In the genomic region with DNA sequence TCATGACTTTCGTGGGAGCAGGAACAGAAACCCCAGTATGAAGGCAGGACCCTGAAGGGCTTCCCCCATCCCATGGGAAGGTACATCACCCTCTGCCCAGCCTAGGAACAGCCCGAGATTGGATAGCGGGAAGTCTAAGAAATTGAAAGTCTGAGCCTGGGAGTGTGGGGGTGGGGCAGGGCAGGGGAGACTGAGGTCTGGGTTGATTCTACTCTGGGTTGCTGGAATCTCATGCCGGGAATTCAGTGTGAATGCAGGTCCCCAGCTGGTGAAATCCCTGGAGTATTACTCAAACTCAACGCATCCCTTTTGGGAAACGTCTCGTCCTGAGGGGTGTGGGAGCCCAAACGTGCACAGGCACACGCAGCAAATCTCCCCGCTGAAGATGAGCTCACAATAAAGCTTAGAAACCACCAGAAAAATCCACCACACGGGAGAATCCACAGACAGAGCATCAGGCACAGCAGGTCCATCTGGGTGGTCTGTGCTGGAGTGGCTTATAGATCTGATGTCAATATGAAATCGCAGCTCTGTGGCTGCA, we compare ENCODE assay signal across 26 cellular contexts. TPM values are rescaled to one million over a fixed set of nuclear protein-coding genes. Genes with fewer than 3 reads are reported as not detected.
DNase-seq lines count a peak whose midpoint lies in the region; ATAC-seq and TF ChIP-seq lines count a peak whose summit lies in the region.
"Had no signal": no experiment of that assay in that cellular context is flagged by ENCODE, and none has a peak within 500 bp of the region (broad histone marks: within the 10 kb centered on the region; RNA-seq: fewer than 3 reads in every experiment).

No MANE protein-coding gene starts in this region.

- no peak overlapping the region for H3K9ac ChIP-seq in fibroblast of lung (ENCODE audit: insufficient read depth, low read length)

- H3K27ac ChIP-seq in Panc1 (ENCODE audit: low read length) (peak overlapping the region; percentile 65; the same call in 1 of the 2 replicates), fibroblast of lung (ENCODE audit: insufficient read depth, low read length) (peak overlapping the region; percentile 83)
- H3K27ac ChIP-seq: esophagus muscularis mucosa, gastroesophageal sphincter, upper lobe of right lung had no signal

- H2AFZ ChIP-seq in fibroblast of lung (ENCODE audit: low read length): no peak overlapping the region

- in situ Hi-C loops in Panc1 (cut with HindIII; ENCODE audit: low pct_unique_long_range_greater_than_20kb, low sequenced_read_pairs): no loop called here

- H3K4me1 ChIP-seq in Panc1 (ENCODE audit: control insufficient read depth, insufficient read depth, low read length) (peaks cover 30% of the 10 kb centered on the region), fibroblast of lung (ENCODE audit: control insufficient read depth, extremely low read depth, insufficient read depth, low read length) (peaks cover 19% of the 10 kb centered on the region)
- H3K4me1 ChIP-seq: gastroesophageal sphincter had no signal

- H3K4me2 ChIP-seq in fibroblast of lung (ENCODE audit: extremely low read depth, insufficient read depth, low read length): no peak overlapping the region

- H3K36me3 ChIP-seq in Panc1 (ENCODE audit: control insufficient read depth, insufficient read depth, low read length): no peaks in the 10 kb centered on the region
- H3K36me3 ChIP-seq in fibroblast of lung (ENCODE audit: control insufficient read depth, insufficient read depth, low read length): no peaks in the 10 kb centered on the region
- H3K36me3 ChIP-seq: BE2C, esophagus muscularis mucosa, gastroesophageal sphincter, upper lobe of right lung had no signal

- H3K4me3 ChIP-seq in Panc1 (ENCODE audit: low read depth in 2 of 2, low read length in 2 of 2): no peak overlapping the region
- no peak overlapping the region for H3K4me3 ChIP-seq in fibroblast of lung (replicated peaks in 1 of 4; ENCODE audit: control extremely low read depth in 1 of 4, insufficient read depth in 1 of 4, low read depth in 3 of 4, low read length in 4 of 4)
- H3K4me3 ChIP-seq: esophagus muscularis mucosa, gastroesophageal sphincter, upper lobe of right lung had no signal

- H3K27me3 ChIP-seq in Panc1 (ENCODE audit: control insufficient read depth, insufficient read depth, low read length) (no peaks in the 10 kb centered on the region), fibroblast of lung (ENCODE audit: control insufficient read depth, insufficient read depth, low read length) (no peaks in the 10 kb centered on the region)
- H3K27me3 ChIP-seq: BE2C, esophagus muscularis mucosa, gastroesophageal sphincter, upper lobe of right lung had no signal

- no peak overlapping the region for H3K4me3 Mint-ChIP-seq in activated CD8-positive, alpha-beta T cell treated with anti-CD3 and anti-CD28 coated beads, Interleukin-2, amount 10 ng/mL, durations not matched to agents 7 days and 5 days
- no peak overlapping the region for H3K4me3 Mint-ChIP-seq in activated CD8-positive, alpha-beta T cell treated with anti-CD3 and anti-CD28 coated beads for 36 hours
- no peak overlapping the region for H3K4me3 Mint-ChIP-seq in stimulated activated effector memory CD8-positive, alpha-beta T cell treated with anti-CD3 and anti-CD28 coated beads, Interleukin-12 subunit alpha, Interleukin-12 subunit beta, amount 100 ng/mL, for 72 hours
- H3K4me3 Mint-ChIP-seq: activated CD4-positive, alpha-beta memory T cell treated with anti-CD3 and anti-CD28 coated beads for 36 hours; effector memory CD8-positive, alpha-beta T cell had no signal

- H3K9me3 ChIP-seq in Panc1 (ENCODE audit: control insufficient read depth, insufficient read depth, low read depth, low read length): no peaks in the 10 kb centered on the region
- no peaks in the 10 kb centered on the region for H3K9me3 ChIP-seq in fibroblast of lung (ENCODE audit: control insufficient read depth, insufficient read depth, low read depth, low read length)
- H3K9me3 ChIP-seq: BE2C, esophagus muscularis mucosa, gastroesophageal sphincter, upper lobe of right lung had no signal

- intact Hi-C loops in activated CD8-positive, alpha-beta T cell treated with anti-CD3 and anti-CD28 coated beads for 36 hours (cut with micrococcal nuclease): no loop called here
- intact Hi-C loops in Panc1 (cut with micrococcal nuclease; ENCODE audit: unreplicated experiment): no loop called here

- peaks cover 76% of the 10 kb centered on the region for H3K4me1 Mint-ChIP-seq in activated CD8-positive, alpha-beta T cell treated with anti-CD3 and anti-CD28 coated beads, Interleukin-2, amount 10 ng/mL, durations not matched to agents 7 days and 5 days (ENCODE audit: low read depth)
- peaks cover 32% of the 10 kb centered on the region for H3K4me1 Mint-ChIP-seq in activated CD8-positive, alpha-beta T cell treated with anti-CD3 and anti-CD28 coated beads for 36 hours (ENCODE audit: low read depth)
- peaks cover 44% of the 10 kb centered on the region for H3K4me1 Mint-ChIP-seq in stimulated activated effector memory CD8-positive, alpha-beta T cell treated with anti-CD3 and anti-CD28 coated beads, Interleukin-12 subunit alpha, Interleukin-12 subunit beta, amount 100 ng/mL, for 72 hours

- peak overlapping the region; percentile 64 for H3K27ac Mint-ChIP-seq in activated CD8-positive, alpha-beta T cell treated with anti-CD3 and anti-CD28 coated beads, Interleukin-2, amount 10 ng/mL, durations not matched to agents 7 days and 5 days
- H3K27ac Mint-ChIP-seq in activated CD8-positive, alpha-beta T cell treated with anti-CD3 and anti-CD28 coated beads for 36 hours: no peak overlapping the region
- H3K27ac Mint-ChIP-seq in stimulated activated effector memory CD8-positive, alpha-beta T cell treated with anti-CD3 and anti-CD28 coated beads, Interleukin-12 subunit alpha, Interleukin-12 subunit beta, amount 100 ng/mL, for 72 hours: peak overlapping the region; percentile 83
- H3K27ac Mint-ChIP-seq: activated CD4-positive, alpha-beta memory T cell treated with anti-CD3 and anti-CD28 coated beads for 36 hours; effector memory CD8-positive, alpha-beta T cell; nephron progenitor cell had no signal

- CTCF ChIA-PET in activated CD8-positive, alpha-beta T cell treated with anti-CD3 and anti-CD28 coated beads, Interleukin-2, amount 10 ng/mL, durations not matched to agents 7 days and 5 days (lab: Charles Lee): interaction anchor here (1.4 to 2.1 kb wide), 3 partner anchors 9 to 94 kb away, joined by 3 to 7 read pairs (median 4); no protein-coding TSS in a partner anchor
- CTCF ChIA-PET in activated CD8-positive, alpha-beta T cell treated with anti-CD3 and anti-CD28 coated beads for 36 hours (lab: Charles Lee): interaction anchor here (1.1 kb wide), 1 partner anchor 17 kb away, joined by 5 read pairs; no protein-coding TSS in a partner anchor
- CTCF ChIA-PET in Panc1 (lab: Charles Lee): no interaction called here

- no peaks in the 10 kb centered on the region for H3K9me3 Mint-ChIP-seq in activated CD8-positive, alpha-beta T cell treated with anti-CD3 and anti-CD28 coated beads, Interleukin-2, amount 10 ng/mL, durations not matched to agents 7 days and 5 days (ENCODE audit: insufficient read depth)
- no peaks in the 10 kb centered on the region for H3K9me3 Mint-ChIP-seq in activated CD8-positive, alpha-beta T cell treated with anti-CD3 and anti-CD28 coated beads for 36 hours
- no peaks in the 10 kb centered on the region for H3K9me3 Mint-ChIP-seq in stimulated activated effector memory CD8-positive, alpha-beta T cell treated with anti-CD3 and anti-CD28 coated beads, Interleukin-12 subunit alpha, Interleukin-12 subunit beta, amount 100 ng/mL, for 72 hours
- H3K9me3 Mint-ChIP-seq: activated CD4-positive, alpha-beta memory T cell treated with anti-CD3 and anti-CD28 coated beads for 36 hours; effector memory CD8-positive, alpha-beta T cell; nephron progenitor cell had no signal

- no peaks in the 10 kb centered on the region for H3K79me2 ChIP-seq in fibroblast of lung (ENCODE audit: control insufficient read depth, insufficient read depth, low read length)

- H3K36me3 Mint-ChIP-seq in activated CD8-positive, alpha-beta T cell treated with anti-CD3 and anti-CD28 coated beads, Interleukin-2, amount 10 ng/mL, durations not matched to agents 7 days and 5 days (ENCODE audit: low read depth): peaks cover 3% of the 10 kb centered on the region
- no peaks in the 10 kb centered on the region for H3K36me3 Mint-ChIP-seq in activated CD8-positive, alpha-beta T cell treated with anti-CD3 and anti-CD28 coated beads for 36 hours (ENCODE audit: low read depth)
- H3K36me3 Mint-ChIP-seq in stimulated activated effector memory CD8-positive, alpha-beta T cell treated with anti-CD3 and anti-CD28 coated beads, Interleukin-12 subunit alpha, Interleukin-12 subunit beta, amount 100 ng/mL, for 72 hours: no peaks in the 10 kb centered on the region
- H3K36me3 Mint-ChIP-seq: activated CD4-positive, alpha-beta memory T cell treated with anti-CD3 and anti-CD28 coated beads for 36 hours had no signal

- POLR2A ChIA-PET in activated CD8-positive, alpha-beta T cell treated with anti-CD3 and anti-CD28 coated beads, Interleukin-2, amount 10 ng/mL, durations not matched to agents 7 days and 5 days (lab: Charles Lee): no interaction called here
- POLR2A ChIA-PET in activated CD8-positive, alpha-beta T cell treated with anti-CD3 and anti-CD28 coated beads for 36 hours (lab: Charles Lee): interaction anchor here (1.2 kb wide), 1 partner anchor 52 kb away, joined by 3 read pairs; no protein-coding TSS in a partner anchor
- POLR2A ChIA-PET in Panc1 (lab: Charles Lee): interaction anchor here (1.0 kb wide), 1 partner anchor 9 kb away, joined by 3 read pairs; no protein-coding TSS in a partner anchor

- BruUV-seq in Panc1 (replicated peaks; lab: Mats Ljungman, UMichigan): no TSS peak

- ATAC-seq in activated CD8-positive, alpha-beta T cell treated with anti-CD3 and anti-CD28 coated beads, Interleukin-2, amount 10 ng/mL, durations not matched to agents 7 days and 5 days: no peak
- ATAC-seq in activated CD8-positive, alpha-beta T cell treated with anti-CD3 and anti-CD28 coated beads for 36 hours: no peak
- ATAC-seq in Panc1 (no peak), GM21737 (IDR thresholded peaks at IDR 0.05; ENCODE audit: unreplicated experiment) (no peak)
- no peak for ATAC-seq in stimulated activated effector memory CD8-positive, alpha-beta T cell treated with anti-CD3 and anti-CD28 coated beads, Interleukin-12 subunit alpha, Interleukin-12 subunit beta, amount 100 ng/mL, for 72 hours
- ATAC-seq: activated CD4-positive, CD25-positive, alpha-beta regulatory T cell treated with anti-CD3 and anti-CD28 coated beads, Interleukin-2, amount 50 U/mL, for 24 hours; effector memory CD8-positive, alpha-beta T cell; gastroesophageal sphincter; left ventricle myocardium superior; sciatic nerve; upper lobe of right lung had no signal

- no peak for TF ChIP-seq CTCF in activated CD8-positive, alpha-beta T cell treated with anti-CD3 and anti-CD28 coated beads for 36 hours (IDR thresholded peaks at IDR 0.05)
- TF ChIP-seq CTCF in Panc1 (IDR thresholded peaks at IDR 0.05) (no peak), fibroblast of lung (conservative IDR thresholded peaks at IDR 0.05 in 1 of 2, IDR thresholded peaks at IDR 0.05 in 1 of 2; ENCODE audit: low read depth in 1 of 2, low read length in 2 of 2) (no peak)

- no peaks in the 10 kb centered on the region for H4K20me1 ChIP-seq in fibroblast of lung (ENCODE audit: control insufficient read depth, extremely low read depth, insufficient read depth, low read length)

- no peak for DNase-seq in activated CD8-positive, alpha-beta T cell treated with anti-CD3 and anti-CD28 coated beads, Interleukin-2, amount 10 ng/mL, durations not matched to agents 7 days and 5 days
- no peak for DNase-seq in activated CD8-positive, alpha-beta T cell treated with anti-CD3 and anti-CD28 coated beads for 36 hours
- DNase-seq in Panc1 (ENCODE audit: low read depth, low spot score): no peak
- DNase-seq in fibroblast of lung (ENCODE audit: low read depth in 2 of 2): peak in 1 of 2 donors; percentile 23
- DNase-seq in stimulated activated effector memory CD8-positive, alpha-beta T cell treated with anti-CD3 and anti-CD28 coated beads, Interleukin-12 subunit alpha, Interleukin-12 subunit beta, amount 100 ng/mL, for 72 hours (ENCODE audit: low spot score in 2 of 2): no peak
- DNase-seq in iPS-NIHi7 (ENCODE audit: extremely low spot score): no peak
- DNase-seq in UCSD-AML1 (lab: John Stamatoyannopoulos, UW; ENCODE audit: unreplicated experiment): no peak
- DNase-seq: activated CD4-positive, alpha-beta memory T cell treated with anti-CD3 and anti-CD28 coated beads for 36 hours; activated effector memory CD4-positive, alpha-beta T cell treated with anti-CD3 and anti-CD28 coated beads, Interleukin-2, amount 50 U/mL, for 16 hours; BE2C; effector memory CD8-positive, alpha-beta T cell; GF-D8; hippocampal formation; Karpas-422; left ventricle myocardium superior; NCI-H1694; NCI-H2227 treated with DMSO at 0.1 percent for 48 hours; NCI-H69; nephron progenitor cell; stimulated activated CD4-positive, alpha-beta T cell treated with anti-CD3 and anti-CD28 coated beads, Interleukin-15, amount 100 ng/mL, for 24 hours; upper lobe of right lung had no signal

- no peaks in the 10 kb centered on the region for H3K27me3 Mint-ChIP-seq in activated CD8-positive, alpha-beta T cell treated with anti-CD3 and anti-CD28 coated beads, Interleukin-2, amount 10 ng/mL, durations not matched to agents 7 days and 5 days (ENCODE audit: low read depth)
- peaks cover 1% of the 10 kb centered on the region for H3K27me3 Mint-ChIP-seq in activated CD8-positive, alpha-beta T cell treated with anti-CD3 and anti-CD28 coated beads for 36 hours
- H3K27me3 Mint-ChIP-seq: activated CD4-positive, alpha-beta memory T cell treated with anti-CD3 and anti-CD28 coated beads for 36 hours had no signal

RNA-seq across cellular contexts. Expression of gene SOCS1, which starts 55.4 kb away (rescaled TPM):
- 100 to 1,000 TPM; 170 to 174 TPM for total RNA-seq in activated CD8-positive, alpha-beta T cell treated with anti-CD3 and anti-CD28 coated beads, Interleukin-2, amount 10 ng/mL, durations not matched to agents 7 days and 5 days
- 10 to 100 TPM; 75.7 to 75.8 TPM for total RNA-seq in activated CD8-positive, alpha-beta T cell treated with anti-CD3 and anti-CD28 coated beads for 36 hours
- total RNA-seq in Panc1 (2021; ENCODE audit: unreplicated experiment) (4.8 TPM), fibroblast of lung (13.6 and 21.1 TPM in 2 replicates)
- polyA plus RNA-seq in Panc1 (2012; ENCODE audit: insufficient read length): 3.8 TPM
- 13.2 and 17.7 TPM in 2 replicates for polyA plus RNA-seq in fibroblast of lung
- polyA plus RNA-seq in fibroblast of lung (2012): 34.6 and 38.0 TPM in 2 replicates
- 19.9 and 35.8 TPM in 2 replicates for polyA minus RNA-seq in fibroblast of lung (ENCODE audit: low replicate concordance)
